1 cellular context compared by ENCODE assay signal in the genomic region with DNA sequence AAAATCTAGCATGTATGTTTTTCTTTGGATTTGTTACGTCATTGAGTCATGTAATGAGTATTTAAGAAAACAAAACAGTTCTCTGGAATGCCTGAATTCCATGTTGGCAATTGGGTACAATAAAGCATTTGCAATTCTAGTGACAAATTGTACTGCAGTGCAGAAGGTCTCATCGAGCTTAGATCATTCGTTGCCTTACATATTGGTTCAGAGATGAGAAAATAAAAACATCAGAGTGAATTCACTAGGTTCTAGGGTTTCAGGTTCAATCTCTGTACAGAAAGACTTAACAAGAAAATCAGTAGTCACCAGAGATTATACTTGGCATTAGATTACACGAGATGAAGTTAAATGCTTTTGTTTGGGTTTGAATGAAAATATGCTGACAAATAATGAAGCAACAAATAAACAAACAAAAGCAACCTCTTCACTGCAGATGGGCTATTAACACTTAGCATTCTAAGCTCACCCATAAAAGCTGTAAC.
TF ChIP-seq lines count a peak whose summit lies in the region.

No MANE protein-coding gene starts in this region.

TF ChIP-seq in HEK293, 187 proteins besides CTCF, POLR2A, EP300 and RAD21 (continued from another document and continues in another):
- TF ChIP-seq PRDM10 (tag by site-specific recombination; IDR thresholded peaks at IDR 0.05) (peak; percentile 41; the same call in 1 of the 2 replicates), ZNF629 (tag by site-specific recombination; IDR thresholded peaks at IDR 0.05) (peak; percentile 97), ZNF24 (tag by site-specific recombination; IDR thresholded peaks at IDR 0.05) (peak; percentile 91), ZNF792 (tag by site-specific recombination; IDR thresholded peaks at IDR 0.05) (no peak), ZNF707 (tag by site-specific recombination; IDR thresholded peaks at IDR 0.05) (no peak), ZNF670 (tag by site-specific recombination; IDR thresholded peaks at IDR 0.05; ENCODE audit: low read depth) (no peak), ZNF473 (tag by site-specific recombination; IDR thresholded peaks at IDR 0.05) (no peak), ZNF214 (tag by site-specific recombination; IDR thresholded peaks at IDR 0.05; ENCODE audit: borderline replicate concordance) (no peak), ZNF664 (tag by site-specific recombination; IDR thresholded peaks at IDR 0.05) (no peak), MYNN (tag by site-specific recombination; IDR thresholded peaks at IDR 0.05; ENCODE audit: borderline replicate concordance) (no peak), ZXDB (tag by site-specific recombination; IDR thresholded peaks at IDR 0.05) (peak; percentile 48; the same call in 1 of the 2 replicates), FEZF1 (tag by site-specific recombination; IDR thresholded peaks at IDR 0.05) (peak; percentile 94), ZBTB17 (tag by site-specific recombination; IDR thresholded peaks at IDR 0.05) (peak; percentile 81), HOXD13 (CRISPR knock-in tag; IDR thresholded peaks at IDR 0.05; ENCODE audit: borderline replicate concordance) (no peak), MEIS1 (CRISPR knock-in tag; IDR thresholded peaks at IDR 0.05; ENCODE audit: borderline replicate concordance) (no peak), ZNF580 (tag by site-specific recombination; IDR thresholded peaks at IDR 0.05) (peak; percentile 95), ZNF621 (tag by site-specific recombination; IDR thresholded peaks at IDR 0.05) (no peak), ZNF132 (tag by site-specific recombination; IDR thresholded peaks at IDR 0.05; ENCODE audit: borderline replicate concordance) (no peak), ZNF155 (tag by site-specific recombination; IDR thresholded peaks at IDR 0.05) (no peak), ZNF112 (tag by site-specific recombination; IDR thresholded peaks at IDR 0.05) (no peak), YY1 (tag by site-specific recombination; IDR thresholded peaks at IDR 0.05) (no peak), WT1 (tag by site-specific recombination; IDR thresholded peaks at IDR 0.05) (peak; percentile 88), ZNF140 (tag by site-specific recombination; IDR thresholded peaks at IDR 0.05) (no peak), ZNF701 (tag by site-specific recombination; IDR thresholded peaks at IDR 0.05) (no peak), ZNF837 (tag by site-specific recombination; IDR thresholded peaks at IDR 0.05) (no peak), ZNF16 (tag by site-specific recombination; IDR thresholded peaks at IDR 0.05; ENCODE audit: low read depth) (no peak), ZNF114 (tag by site-specific recombination; IDR thresholded peaks at IDR 0.05) (no peak), ZNF544 (tag by site-specific recombination; IDR thresholded peaks at IDR 0.05) (no peak), ZBTB44 (tag by site-specific recombination; IDR thresholded peaks at IDR 0.05) (peak; percentile 84), ZNF560 (tag by site-specific recombination; IDR thresholded peaks at IDR 0.05; ENCODE audit: borderline replicate concordance) (no peak), ZBTB20 (tag by site-specific recombination; IDR thresholded peaks at IDR 0.05) (no peak), GLIS2 (tag by site-specific recombination; IDR thresholded peaks at IDR 0.05) (no peak), ZNF549 (tag by site-specific recombination; IDR thresholded peaks at IDR 0.05) (peak; percentile 37; the same call in 1 of the 2 replicates), TRIM28 (IDR thresholded peaks at IDR 0.05; ENCODE audit: borderline replicate concordance, low read length) (peak; percentile 48; the same call in 1 of the 2 replicates), ZNF747 (tag by site-specific recombination; IDR thresholded peaks at IDR 0.05) (no peak), ZFHX2 (tag by site-specific recombination; conservative IDR thresholded peaks at IDR 0.05) (no peak), ZBTB1 (tag by site-specific recombination; IDR thresholded peaks at IDR 0.05) (peak; percentile 85; the same call in 1 of the 2 replicates), ZNF202 (tag by site-specific recombination; IDR thresholded peaks at IDR 0.05; ENCODE audit: borderline replicate concordance) (no peak), ZNF501 (tag by site-specific recombination; IDR thresholded peaks at IDR 0.05) (no peak), ZNF530 (tag by site-specific recombination; IDR thresholded peaks at IDR 0.05; ENCODE audit: low read depth) (no peak), INSM2 (tag by site-specific recombination; IDR thresholded peaks at IDR 0.05) (peak; percentile 96), ZNF280C (tag by site-specific recombination; IDR thresholded peaks at IDR 0.05) (no peak), ZFP37 (tag by site-specific recombination; IDR thresholded peaks at IDR 0.05) (no peak), KLF1 (tag by site-specific recombination; IDR thresholded peaks at IDR 0.05) (no peak), ZNF366 (tag by site-specific recombination; conservative IDR thresholded peaks at IDR 0.05) (peak; percentile 83)
- TF ChIP-seq, protein P1, sequence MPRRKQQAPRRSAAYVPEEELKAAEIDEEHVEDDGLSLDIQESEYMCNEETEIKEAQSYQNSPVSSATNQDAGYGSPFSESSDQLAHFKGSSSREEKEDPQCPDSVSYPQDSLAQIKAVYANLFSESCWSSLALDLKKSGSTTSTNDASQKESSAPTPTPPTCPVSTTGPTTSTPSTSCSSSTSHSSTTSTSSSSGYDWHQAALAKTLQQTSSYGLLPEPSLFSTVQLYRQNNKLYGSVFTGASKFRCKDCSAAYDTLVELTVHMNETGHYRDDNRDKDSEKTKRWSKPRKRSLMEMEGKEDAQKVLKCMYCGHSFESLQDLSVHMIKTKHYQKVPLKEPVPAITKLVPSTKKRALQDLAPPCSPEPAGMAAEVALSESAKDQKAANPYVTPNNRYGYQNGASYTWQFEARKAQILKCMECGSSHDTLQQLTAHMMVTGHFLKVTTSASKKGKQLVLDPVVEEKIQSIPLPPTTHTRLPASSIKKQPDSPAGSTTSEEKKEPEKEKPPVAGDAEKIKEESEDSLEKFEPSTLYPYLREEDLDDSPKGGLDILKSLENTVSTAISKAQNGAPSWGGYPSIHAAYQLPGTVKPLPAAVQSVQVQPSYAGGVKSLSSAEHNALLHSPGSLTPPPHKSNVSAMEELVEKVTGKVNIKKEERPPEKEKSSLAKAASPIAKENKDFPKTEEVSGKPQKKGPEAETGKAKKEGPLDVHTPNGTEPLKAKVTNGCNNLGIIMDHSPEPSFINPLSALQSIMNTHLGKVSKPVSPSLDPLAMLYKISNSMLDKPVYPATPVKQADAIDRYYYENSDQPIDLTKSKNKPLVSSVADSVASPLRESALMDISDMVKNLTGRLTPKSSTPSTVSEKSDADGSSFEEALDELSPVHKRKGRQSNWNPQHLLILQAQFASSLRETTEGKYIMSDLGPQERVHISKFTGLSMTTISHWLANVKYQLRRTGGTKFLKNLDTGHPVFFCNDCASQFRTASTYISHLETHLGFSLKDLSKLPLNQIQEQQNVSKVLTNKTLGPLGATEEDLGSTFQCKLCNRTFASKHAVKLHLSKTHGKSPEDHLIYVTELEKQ (tag by site-specific recombination; IDR thresholded peaks at IDR 0.05; ENCODE audit: borderline replicate concordance) = no peak; the same call in 1 of the 2 replicates
- TF ChIP-seq, protein P2, sequence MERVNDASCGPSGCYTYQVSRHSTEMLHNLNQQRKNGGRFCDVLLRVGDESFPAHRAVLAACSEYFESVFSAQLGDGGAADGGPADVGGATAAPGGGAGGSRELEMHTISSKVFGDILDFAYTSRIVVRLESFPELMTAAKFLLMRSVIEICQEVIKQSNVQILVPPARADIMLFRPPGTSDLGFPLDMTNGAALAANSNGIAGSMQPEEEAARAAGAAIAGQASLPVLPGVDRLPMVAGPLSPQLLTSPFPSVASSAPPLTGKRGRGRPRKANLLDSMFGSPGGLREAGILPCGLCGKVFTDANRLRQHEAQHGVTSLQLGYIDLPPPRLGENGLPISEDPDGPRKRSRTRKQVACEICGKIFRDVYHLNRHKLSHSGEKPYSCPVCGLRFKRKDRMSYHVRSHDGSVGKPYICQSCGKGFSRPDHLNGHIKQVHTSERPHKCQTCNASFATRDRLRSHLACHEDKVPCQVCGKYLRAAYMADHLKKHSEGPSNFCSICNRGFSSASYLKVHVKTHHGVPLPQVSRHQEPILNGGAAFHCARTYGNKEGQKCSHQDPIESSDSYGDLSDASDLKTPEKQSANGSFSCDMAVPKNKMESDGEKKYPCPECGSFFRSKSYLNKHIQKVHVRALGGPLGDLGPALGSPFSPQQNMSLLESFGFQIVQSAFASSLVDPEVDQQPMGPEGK (tag by site-specific recombination; IDR thresholded peaks at IDR 0.05) = peak; percentile 41; the same call in 1 of the 2 replicates
- TF ChIP-seq, protein P3, sequence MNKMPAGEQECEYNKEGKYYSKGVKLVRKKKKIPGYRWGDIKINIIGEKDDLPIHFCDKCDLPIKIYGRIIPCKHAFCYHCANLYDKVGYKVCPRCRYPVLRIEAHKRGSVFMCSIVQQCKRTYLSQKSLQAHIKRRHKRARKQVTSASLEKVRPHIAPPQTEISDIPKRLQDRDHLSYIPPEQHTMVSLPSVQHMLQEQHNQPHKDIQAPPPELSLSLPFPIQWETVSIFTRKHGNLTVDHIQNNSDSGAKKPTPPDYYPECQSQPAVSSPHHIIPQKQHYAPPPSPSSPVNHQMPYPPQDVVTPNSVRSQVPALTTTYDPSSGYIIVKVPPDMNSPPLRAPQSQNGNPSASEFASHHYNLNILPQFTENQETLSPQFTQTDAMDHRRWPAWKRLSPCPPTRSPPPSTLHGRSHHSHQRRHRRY (tag by site-specific recombination; IDR thresholded peaks at IDR 0.05) = no peak
